Comparison of ENCODE assay signal across 34 cellular contexts in the genomic region with DNA sequence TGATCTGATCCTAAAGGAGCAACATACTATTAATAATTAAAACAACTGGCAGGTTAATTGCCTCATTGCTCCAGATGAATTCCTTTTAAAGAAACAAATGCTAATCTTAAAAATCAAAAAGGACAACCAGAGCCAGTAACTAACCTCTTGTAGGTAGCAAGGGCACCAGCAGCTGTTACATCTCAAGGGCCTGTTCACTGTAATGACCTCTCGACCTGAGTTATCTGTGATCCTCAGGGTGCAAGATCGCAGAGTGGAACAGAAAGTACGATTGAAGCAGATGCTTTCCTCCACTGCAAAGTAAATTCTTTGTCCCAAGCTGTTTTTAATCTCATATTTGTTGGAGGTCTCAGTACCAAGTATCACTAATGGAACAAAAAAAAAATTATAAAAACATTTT. TPM values are rescaled to one million over a fixed set of nuclear protein-coding genes. Genes with fewer than 3 reads are reported as not detected.
"Had no signal": no experiment of that assay in that cellular context is flagged by ENCODE, and none has a peak within 500 bp of the region (broad histone marks: within the 10 kb centered on the region; RNA-seq: fewer than 3 reads in every experiment).

No MANE protein-coding gene starts in this region.

- H3K27me3 ChIP-seq: ascending aorta had no signal

- H3K36me3 ChIP-seq: ascending aorta had no signal

- H3K27me3 Mint-ChIP-seq: activated T-cell treated with anti-CD3 and anti-CD28 coated beads, Interleukin-2, amount 50 U/mL, for 24 hours; brain had no signal

- H3K27ac ChIP-seq: ascending aorta, VCaP had no signal

- H3K9me3 Mint-ChIP-seq: activated B cell treated with CpG ODN at 0.5 μM for 24 hours; activated CD4-positive, alpha-beta memory T cell treated with anti-CD3 and anti-CD28 coated beads, Interleukin-2, amount 10 ng/mL, durations not matched to agents 7 days and 5 days; activated CD4-positive, alpha-beta T cell treated with anti-CD3 and anti-CD28 coated beads, Interleukin-2, amount 10 ng/mL, durations not matched to agents 7 days and 5 days; activated naive CD4-positive, alpha-beta T cell treated with anti-CD3 and anti-CD28 coated beads, Interleukin-2, amount 10 ng/mL, durations not matched to agents 7 days and 5 days; activated naive CD4-positive, alpha-beta T cell treated with anti-CD3 and anti-CD28 coated beads, Interleukin-2, amount 50 U/mL, for 24 hours; activated naive CD8-positive, alpha-beta T cell treated with anti-CD3 and anti-CD28 coated beads, Interleukin-2, amount 10 ng/mL, durations not matched to agents 7 days and 5 days; activated naive CD8-positive, alpha-beta T cell treated with anti-CD3 and anti-CD28 coated beads, Interleukin-2, amount 50 U/mL, for 24 hours; activated T-cell treated with anti-CD3 and anti-CD28 coated beads, Interleukin-2, amount 50 U/mL, for 24 hours; activated T-helper 2 cell treated with anti-CD3 and anti-CD28 coated beads, Interferon-gamma antibody, Interleukin-2, Interleukin-4, amounts not matched to agents 10 μg/mL and 5 μg/mL and 100 μg/mL, durations not matched to agents 14 hours and 24 hours and 36 hours; brain; T-helper 2 cell treated with Interferon-gamma antibody and Interleukin-4, amounts not matched to agents 5 μg/mL and 100 μg/mL, for 36 hours had no signal

- H3K4me1 Mint-ChIP-seq: activated B cell treated with CpG ODN at 0.5 μM for 24 hours; activated CD4-positive, alpha-beta memory T cell treated with anti-CD3 and anti-CD28 coated beads, Interleukin-2, amount 10 ng/mL, durations not matched to agents 7 days and 5 days; activated CD4-positive, alpha-beta T cell treated with anti-CD3 and anti-CD28 coated beads, Interleukin-2, amount 10 ng/mL, durations not matched to agents 7 days and 5 days; activated CD8-positive, alpha-beta memory T cell treated with anti-CD3 and anti-CD28 coated beads, Interleukin-2, amount 10 ng/mL, durations not matched to agents 7 days and 5 days; activated naive CD4-positive, alpha-beta T cell treated with anti-CD3 and anti-CD28 coated beads, Interleukin-2, amount 10 ng/mL, durations not matched to agents 7 days and 5 days; activated naive CD4-positive, alpha-beta T cell treated with anti-CD3 and anti-CD28 coated beads, Interleukin-2, amount 50 U/mL, for 24 hours; activated naive CD8-positive, alpha-beta T cell treated with anti-CD3 and anti-CD28 coated beads, Interleukin-2, amount 10 ng/mL, durations not matched to agents 7 days and 5 days; activated naive CD8-positive, alpha-beta T cell treated with anti-CD3 and anti-CD28 coated beads, Interleukin-2, amount 50 U/mL, for 24 hours had no signal

- ATAC-seq: activated CD8-positive, alpha-beta memory T cell treated with anti-CD3 and anti-CD28 coated beads, Interleukin-2, amount 10 ng/mL, durations not matched to agents 7 days and 5 days; activated CD8-positive, alpha-beta T cell treated with anti-CD3 and anti-CD28 coated beads, Interleukin-2, amount 10 ng/mL, durations not matched to agents 7 days and 5 days; activated naive CD8-positive, alpha-beta T cell treated with anti-CD3 and anti-CD28 coated beads, Interleukin-2, amount 50 U/mL, for 24 hours had no signal

- H3K36me3 Mint-ChIP-seq: activated CD8-positive, alpha-beta memory T cell treated with anti-CD3 and anti-CD28 coated beads, Interleukin-2, amount 10 ng/mL, durations not matched to agents 7 days and 5 days; activated naive CD4-positive, alpha-beta T cell treated with anti-CD3 and anti-CD28 coated beads, Interleukin-2, amount 10 ng/mL, durations not matched to agents 7 days and 5 days; activated naive CD4-positive, alpha-beta T cell treated with anti-CD3 and anti-CD28 coated beads, Interleukin-2, amount 50 U/mL, for 24 hours; activated naive CD8-positive, alpha-beta T cell; activated naive CD8-positive, alpha-beta T cell treated with anti-CD3 and anti-CD28 coated beads, Interleukin-2, amount 10 ng/mL, durations not matched to agents 7 days and 5 days; brain had no signal

- DNase-seq: activated B cell treated with CpG ODN at 0.5 μM for 24 hours; activated CD4-positive, alpha-beta memory T cell treated with anti-CD3 and anti-CD28 coated beads, Interleukin-2, amount 10 ng/mL, durations not matched to agents 7 days and 5 days; activated CD4-positive, alpha-beta T cell treated with anti-CD3 and anti-CD28 coated beads for 48 hours; activated CD4-positive, alpha-beta T cell treated with anti-CD3 and anti-CD28 coated beads, Interleukin-2, amount 10 ng/mL, durations not matched to agents 7 days and 5 days; activated CD4-positive, alpha-beta T cell treated with anti-CD3 and anti-CD28 coated beads, Interleukin-2, amount 50 U/mL, for 48 hours; activated CD4-positive, CD25-positive, alpha-beta regulatory T cell treated with anti-CD3 and anti-CD28 coated beads, Interleukin-2, amount 50 U/mL, for 72 hours; activated CD8-positive, alpha-beta memory T cell treated with anti-CD3 and anti-CD28 coated beads for 24 hours; activated CD8-positive, alpha-beta memory T cell treated with anti-CD3 and anti-CD28 coated beads, Interleukin-2, amount 10 ng/mL, durations not matched to agents 7 days and 5 days; activated CD8-positive, alpha-beta memory T cell treated with anti-CD3 and anti-CD28 coated beads, Interleukin-2, amount 50 U/mL, for 48 hours; activated CD8-positive, alpha-beta T cell treated with anti-CD3 and anti-CD28 coated beads, Interleukin-2, amount 10 ng/mL, durations not matched to agents 7 days and 5 days; activated effector memory CD4-positive, alpha-beta T cell treated with Interleukin-2 at 50 U/mL for 16 hours; activated gamma-delta T cell; activated naive CD4-positive, alpha-beta T cell treated with anti-CD3 and anti-CD28 coated beads, Interleukin-2, amount 10 ng/mL, durations not matched to agents 7 days and 5 days; activated naive CD4-positive, alpha-beta T cell treated with Interleukin-2 at 50 U/mL for 16 hours; activated naive CD8-positive, alpha-beta T cell treated with anti-CD3 and anti-CD28 coated beads, Interleukin-2, amount 10 ng/mL, durations not matched to agents 7 days and 5 days; activated naive CD8-positive, alpha-beta T cell treated with anti-CD3 and anti-CD28 coated beads, Interleukin-2, amount 50 U/mL, for 24 hours; activated T-cell treated with anti-CD3 and anti-CD28 coated beads, Interleukin-2, amount 50 U/mL, for 24 hours; activated T-cell treated with anti-CD3 and anti-CD28 coated beads, Interleukin-2, amount 50 U/mL, for 48 hours; amygdala; anterior cingulate cortex; central memory CD4-positive, alpha-beta T cell; T-helper 2 cell; T-helper 9 cell had no signal

- H3K9me3 ChIP-seq: ascending aorta had no signal

- H3K4me3 Mint-ChIP-seq: activated B cell treated with CpG ODN at 0.5 μM for 24 hours; activated CD4-positive, alpha-beta memory T cell treated with anti-CD3 and anti-CD28 coated beads, Interleukin-2, amount 10 ng/mL, durations not matched to agents 7 days and 5 days; activated CD4-positive, alpha-beta T cell treated with anti-CD3 and anti-CD28 coated beads, Interleukin-2, amount 10 ng/mL, durations not matched to agents 7 days and 5 days; activated CD8-positive, alpha-beta memory T cell treated with anti-CD3 and anti-CD28 coated beads, Interleukin-2, amount 10 ng/mL, durations not matched to agents 7 days and 5 days; activated CD8-positive, alpha-beta T cell treated with anti-CD3 and anti-CD28 coated beads, Interleukin-2, amount 10 ng/mL, durations not matched to agents 7 days and 5 days; activated naive CD4-positive, alpha-beta T cell treated with anti-CD3 and anti-CD28 coated beads, Interleukin-2, amount 10 ng/mL, durations not matched to agents 7 days and 5 days; activated naive CD4-positive, alpha-beta T cell treated with anti-CD3 and anti-CD28 coated beads, Interleukin-2, amount 50 U/mL, for 24 hours; activated naive CD8-positive, alpha-beta T cell; activated naive CD8-positive, alpha-beta T cell treated with anti-CD3 and anti-CD28 coated beads, Interleukin-2, amount 10 ng/mL, durations not matched to agents 7 days and 5 days; activated naive CD8-positive, alpha-beta T cell treated with anti-CD3 and anti-CD28 coated beads, Interleukin-2, amount 50 U/mL, for 24 hours; activated T-cell treated with anti-CD3 and anti-CD28 coated beads, Interleukin-2, amount 50 U/mL, for 24 hours; brain; T-helper 2 cell treated with Interferon-gamma antibody and Interleukin-4, amounts not matched to agents 5 μg/mL and 100 μg/mL, for 36 hours had no signal

- H3K4me3 ChIP-seq: ascending aorta had no signal

- H3K27ac Mint-ChIP-seq: activated B cell treated with CpG ODN at 0.5 μM for 24 hours; activated CD4-positive, alpha-beta memory T cell treated with anti-CD3 and anti-CD28 coated beads, Interleukin-2, amount 10 ng/mL, durations not matched to agents 7 days and 5 days; activated CD4-positive, alpha-beta T cell treated with anti-CD3 and anti-CD28 coated beads, Interleukin-2, amount 10 ng/mL, durations not matched to agents 7 days and 5 days; activated CD8-positive, alpha-beta memory T cell treated with anti-CD3 and anti-CD28 coated beads, Interleukin-2, amount 10 ng/mL, durations not matched to agents 7 days and 5 days; activated CD8-positive, alpha-beta T cell treated with anti-CD3 and anti-CD28 coated beads, Interleukin-2, amount 10 ng/mL, durations not matched to agents 7 days and 5 days; activated naive CD4-positive, alpha-beta T cell treated with anti-CD3 and anti-CD28 coated beads, Interleukin-2, amount 10 ng/mL, durations not matched to agents 7 days and 5 days; activated naive CD4-positive, alpha-beta T cell treated with anti-CD3 and anti-CD28 coated beads, Interleukin-2, amount 50 U/mL, for 24 hours; activated naive CD8-positive, alpha-beta T cell; activated naive CD8-positive, alpha-beta T cell treated with anti-CD3 and anti-CD28 coated beads, Interleukin-2, amount 10 ng/mL, durations not matched to agents 7 days and 5 days; activated naive CD8-positive, alpha-beta T cell treated with anti-CD3 and anti-CD28 coated beads, Interleukin-2, amount 50 U/mL, for 24 hours; activated T-cell treated with anti-CD3 and anti-CD28 coated beads, Interleukin-2, amount 50 U/mL, for 24 hours; activated T-helper 2 cell treated with anti-CD3 and anti-CD28 coated beads, Interferon-gamma antibody, Interleukin-2, Interleukin-4, amounts not matched to agents 10 μg/mL and 5 μg/mL and 100 μg/mL, durations not matched to agents 14 hours and 24 hours and 36 hours; brain; T-helper 2 cell treated with Interferon-gamma antibody and Interleukin-4, amounts not matched to agents 5 μg/mL and 100 μg/mL, for 36 hours had no signal

- H3K4me1 ChIP-seq: ascending aorta had no signal

RNA-seq across cellular contexts. Expression of gene PLSCR5, which starts 11.4 kb away (rescaled TPM):
- total RNA-seq: activated B cell treated with CpG ODN at 0.5 μM for 24 hours; activated CD4-positive, alpha-beta memory T cell treated with anti-CD3 and anti-CD28 coated beads, Interleukin-2, amount 10 ng/mL, durations not matched to agents 7 days and 5 days; activated CD4-positive, alpha-beta T cell treated with anti-CD3 and anti-CD28 coated beads, Interleukin-2, amount 10 ng/mL, durations not matched to agents 7 days and 5 days; activated CD8-positive, alpha-beta memory T cell treated with anti-CD3 and anti-CD28 coated beads, Interleukin-2, amount 10 ng/mL, durations not matched to agents 7 days and 5 days; activated CD8-positive, alpha-beta T cell treated with anti-CD3 and anti-CD28 coated beads, Interleukin-2, amount 10 ng/mL, durations not matched to agents 7 days and 5 days; activated naive CD8-positive, alpha-beta T cell treated with anti-CD3 and anti-CD28 coated beads, Interleukin-2, amount 10 ng/mL, durations not matched to agents 7 days and 5 days; activated T-helper 2 cell treated with anti-CD3 and anti-CD28 coated beads, Interferon-gamma antibody, Interleukin-2, Interleukin-4, amounts not matched to agents 10 μg/mL and 5 μg/mL and 100 μg/mL, durations not matched to agents 14 hours and 24 hours and 36 hours; ascending aorta; bronchial epithelial cell; cardiac septum; cerebellum had no signal
- polyA plus RNA-seq: adipose tissue had no signal
